9 cellular contexts compared by ENCODE assay signal in the genomic region with DNA sequence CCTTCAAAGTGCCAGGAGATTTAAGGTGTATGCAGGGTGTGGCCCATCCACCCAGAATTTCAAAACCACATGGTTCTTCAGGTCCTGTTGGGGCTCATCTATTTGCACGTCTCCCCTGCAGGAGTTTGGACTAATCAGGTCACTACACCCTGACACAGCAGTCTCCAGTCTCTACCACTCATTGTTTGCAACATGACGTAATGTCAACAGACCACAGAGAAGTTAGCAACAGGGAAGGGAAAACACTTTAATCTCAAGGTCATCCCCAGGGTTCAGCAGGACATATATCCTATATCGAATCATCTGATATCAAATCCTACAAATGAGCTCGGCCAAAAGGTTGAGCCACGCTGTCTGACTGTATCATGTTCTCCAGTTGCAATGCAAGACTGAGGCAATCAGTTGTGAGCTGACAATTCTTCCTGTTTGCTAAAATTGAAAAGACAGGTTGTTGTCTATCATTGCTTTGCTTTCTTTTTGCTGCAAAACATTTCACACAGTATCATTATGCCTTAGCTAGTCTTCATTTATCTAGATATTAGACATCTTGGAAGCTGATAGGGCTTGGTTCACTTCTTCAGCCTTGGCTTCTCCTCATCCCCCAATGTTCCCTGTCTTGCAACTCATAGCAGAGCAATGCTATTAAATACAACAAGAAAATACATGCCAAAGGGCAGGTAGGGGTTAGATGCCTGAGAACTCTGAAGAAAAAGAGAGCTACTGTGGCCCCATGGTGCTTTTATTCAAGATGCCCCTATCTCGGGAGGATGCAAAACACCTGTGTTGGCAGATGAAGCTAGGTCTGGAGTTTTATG. TPM values are rescaled to one million over a fixed set of nuclear protein-coding genes. Genes with fewer than 3 reads are reported as not detected.
DNase-seq lines count a peak whose midpoint lies in the region; ATAC-seq, FAIRE-seq and TF ChIP-seq lines count a peak whose summit lies in the region.
"Had no signal": no experiment of that assay in that cellular context is flagged by ENCODE, and none has a peak within 500 bp of the region (broad histone marks: within the 10 kb centered on the region; RNA-seq: fewer than 3 reads in every experiment).

No MANE protein-coding gene starts in this region.

- H3K4me1 Mint-ChIP-seq in activated T-helper 2 cell treated with anti-CD3 and anti-CD28 coated beads, Interferon-gamma antibody, Interleukin-2, Interleukin-4, amounts not matched to agents 10 μg/mL and 5 μg/mL and 100 μg/mL, durations not matched to agents 14 hours and 24 hours and 36 hours (ENCODE audit: low read depth) = peaks cover 53% of the 10 kb centered on the region

- intact Hi-C loops in activated T-helper 2 cell treated with anti-CD3 and anti-CD28 coated beads, Interferon-gamma antibody, Interleukin-2, Interleukin-4, amounts not matched to agents 10 μg/mL and 5 μg/mL and 100 μg/mL, durations not matched to agents 14 hours and 24 hours and 36 hours (cut with micrococcal nuclease) = loop anchor here (10.0 kb wide), 1 partner anchor 958 kb away; the partner anchor contains the start of gene SLC33A1

- TF ChIP-seq POLR2A in GM12892 (IDR thresholded peaks at IDR 0.05; ENCODE audit: low read depth, low read length) = no peak

- H3K4me3 Mint-ChIP-seq in activated T-helper 2 cell treated with anti-CD3 and anti-CD28 coated beads, Interferon-gamma antibody, Interleukin-2, Interleukin-4, amounts not matched to agents 10 μg/mL and 5 μg/mL and 100 μg/mL, durations not matched to agents 14 hours and 24 hours and 36 hours (ENCODE audit: low read depth) = peak overlapping the region; percentile 56

- DNase-seq in GM12892 (ENCODE audit: insufficient read length) = no peak
- DNase-seq in NCI-H146 (lab: John Stamatoyannopoulos, UW) = peak; percentile 70
- no peak for DNase-seq in activated T-helper 2 cell treated with anti-CD3 and anti-CD28 coated beads, Interferon-gamma antibody, Interleukin-2, Interleukin-4, amounts not matched to agents 10 μg/mL and 5 μg/mL and 100 μg/mL, durations not matched to agents 14 hours and 24 hours and 36 hours (ENCODE audit: low spot score)
- peak; percentile 63 for DNase-seq in myocyte (ENCODE audit: low read depth)
- no peak for DNase-seq in activated gamma-delta T cell (lab: John Stamatoyannopoulos, UW)
- DNase-seq: heart right ventricle had no signal

- no peaks in the 10 kb centered on the region for H3K9me3 Mint-ChIP-seq in activated T-helper 2 cell treated with anti-CD3 and anti-CD28 coated beads, Interferon-gamma antibody, Interleukin-2, Interleukin-4, amounts not matched to agents 10 μg/mL and 5 μg/mL and 100 μg/mL, durations not matched to agents 14 hours and 24 hours and 36 hours

- FAIRE-seq in GM12892 (lab: Jason Lieb, UNC) = peak; percentile 36

- peak overlapping the region; percentile 80 for H3K27ac Mint-ChIP-seq in activated T-helper 2 cell treated with anti-CD3 and anti-CD28 coated beads, Interferon-gamma antibody, Interleukin-2, Interleukin-4, amounts not matched to agents 10 μg/mL and 5 μg/mL and 100 μg/mL, durations not matched to agents 14 hours and 24 hours and 36 hours

- H3K27me3 Mint-ChIP-seq in activated T-helper 2 cell treated with anti-CD3 and anti-CD28 coated beads, Interferon-gamma antibody, Interleukin-2, Interleukin-4, amounts not matched to agents 10 μg/mL and 5 μg/mL and 100 μg/mL, durations not matched to agents 14 hours and 24 hours and 36 hours (ENCODE audit: low read depth) = no peaks in the 10 kb centered on the region

- ATAC-seq in HG02678 (IDR thresholded peaks at IDR 0.05; ENCODE audit: unreplicated experiment) = no peak
- ATAC-seq in GM18511 (IDR thresholded peaks at IDR 0.05; ENCODE audit: unreplicated experiment) = no peak
- ATAC-seq in GM21515 (IDR thresholded peaks at IDR 0.05; ENCODE audit: unreplicated experiment) = no peak

- peaks cover 47% of the 10 kb centered on the region for H3K36me3 Mint-ChIP-seq in activated T-helper 2 cell treated with anti-CD3 and anti-CD28 coated beads, Interferon-gamma antibody, Interleukin-2, Interleukin-4, amounts not matched to agents 10 μg/mL and 5 μg/mL and 100 μg/mL, durations not matched to agents 14 hours and 24 hours and 36 hours (ENCODE audit: low read depth)

RNA-seq across cellular contexts. Expression of gene LEKR1, which starts 13.4 kb away (rescaled TPM):
- polyA plus RNA-seq in GM12892 (2012; ENCODE audit: missing spikeins) = 5.4 TPM
- 0.30 and 0.52 TPM in 2 replicates for total RNA-seq in activated T-helper 2 cell treated with anti-CD3 and anti-CD28 coated beads, Interferon-gamma antibody, Interleukin-2, Interleukin-4, amounts not matched to agents 10 μg/mL and 5 μg/mL and 100 μg/mL, durations not matched to agents 14 hours and 24 hours and 36 hours
- total RNA-seq in myocyte = 0.68 and 1.3 TPM in 2 replicates
- polyA plus RNA-seq in myocyte (2012) = 0.73 TPM

Comparison
In these comparisons a context has a peak if more than half of its experiments do, and no peak if none do; other contexts are left out.
1. DNase-seq: peak in NCI-H146 (single experiment) and myocyte (single experiment); none in GM12892 (single experiment), activated T-helper 2 cell treated with anti-CD3 and anti-CD28 coated beads, Interferon-gamma antibody, Interleukin-2, Interleukin-4, amounts not matched to agents 10 μg/mL and 5 μg/mL and 100 μg/mL, durations not matched to agents 14 hours and 24 hours and 36 hours (single experiment) and activated gamma-delta T cell (single experiment).